Comparison of ENCODE assay signal across 14 cellular contexts in genomic region chr3:150083653-150084037, GRCh38.
DNase-seq lines count a peak whose midpoint lies in the region; ATAC-seq, FAIRE-seq and TF ChIP-seq lines count a peak whose summit lies in the region.
"Had no signal": no experiment of that assay in that cellular context is flagged by ENCODE, and none has a peak within 500 bp of the region (broad histone marks: within the 10 kb centered on the region; RNA-seq: fewer than 3 reads in every experiment).

No MANE protein-coding gene starts in this region.

- 59% methylated on average over 8 of the region's 8 CpGs for WGBS in A549 (ENCODE audit: missing lambda C conversion rate)
- 18% methylated on average over 8 of the region's 8 CpGs for WGBS in tibial nerve, 2 donors

- no peak for TF ChIP-seq RAD21 in A549 (conservative IDR thresholded peaks at IDR 0.05 in 1 of 2, IDR thresholded peaks at IDR 0.05 in 1 of 2)

- POLR2A ChIA-PET in A549 (lab: Yijun Ruan, JAX), result no interaction called here

- intact Hi-C loops in mucosa of descending colon (cut with DNase I, micrococcal nuclease), result no loop called here

- CTCF ChIA-PET in A549 (lab: Yijun Ruan, JAX), result no interaction called here

- FAIRE-seq in A549 (lab: Jason Lieb, UNC), result no peak
- FAIRE-seq: bronchial epithelial cell had no signal

- H3K4me3 ChIP-seq in A549 (0 out of 3 replicates have a peak overlapping the region, but pooled peaks have one; percentile 1), choroid plexus epithelial cell (ENCODE audit: low read depth, low read length) (peak overlapping the region; percentile 43), mucosa of descending colon (no peak overlapping the region), tibial nerve (peak overlapping the region in 2 of 4 donors; percentile 13 to 23)

- H3K4me1 ChIP-seq in A549, result peaks cover 39% of the 10 kb centered on the region
- H3K4me1 ChIP-seq in mucosa of descending colon (ENCODE audit: low read depth), result no peaks in the 10 kb centered on the region
- H3K4me1 ChIP-seq in tibial nerve, result peaks cover 0 to 14% (median 0%) of the 10 kb centered on the region in 4 donors

- DNase-seq in A549 (ENCODE audit: low read depth in 1 of 2, low spot score in 1 of 2) (no peak), LHCN-M2 (ENCODE audit: low read depth) (peak; percentile 63), choroid plexus epithelial cell (ENCODE audit: low read depth) (no peak), mucosa of descending colon (no peak), tibial nerve (ENCODE audit: low spot score in 2 of 2) (no peak)
- DNase-seq in natural killer cell treated with Interleukin-12 subunit alpha and Interleukin-12 subunit beta and Interleukin-15 and Interleukin-18, amount 100 ng/mL, for 72 hours (ENCODE audit: low spot score), result no peak
- DNase-seq: activated CD8-positive, alpha-beta memory T cell treated with anti-CD3 and anti-CD28 coated beads, Interleukin-2, amount 50 U/mL, for 4 hours; naive thymus-derived CD8-positive, alpha-beta T cell; NCI-H82; T-helper 1 cell had no signal

- TF ChIP-seq POLR2A in A549 (IDR thresholded peaks at IDR 0.05; ENCODE audit: low read length), result no peak
- no peak for TF ChIP-seq POLR2A in tibial nerve (IDR thresholded peaks at IDR 0.05)

- peak overlapping the region; percentile 7 to 94 (median 59) for H3K27ac Mint-ChIP-seq in nephron
- H3K27ac Mint-ChIP-seq in natural killer cell treated with Interleukin-12 subunit alpha and Interleukin-12 subunit beta and Interleukin-15 and Interleukin-18, amount 100 ng/mL, for 72 hours, result no peak overlapping the region
- H3K27ac Mint-ChIP-seq: IgD-negative memory B cell; naive thymus-derived CD8-positive, alpha-beta T cell had no signal

- ATAC-seq in A549 (no peak), mucosa of descending colon (no peak), GM18519 (IDR thresholded peaks at IDR 0.05; ENCODE audit: low FRiP score, unreplicated experiment) (no peak)
- no peak for ATAC-seq in natural killer cell treated with Interleukin-12 subunit alpha and Interleukin-12 subunit beta and Interleukin-15 and Interleukin-18, amount 100 ng/mL, for 72 hours
- ATAC-seq: naive thymus-derived CD8-positive, alpha-beta T cell had no signal

- no peaks in the 10 kb centered on the region for H3K36me3 Mint-ChIP-seq in nephron (ENCODE audit: low read depth)
- no peaks in the 10 kb centered on the region for H3K36me3 Mint-ChIP-seq in natural killer cell treated with Interleukin-12 subunit alpha and Interleukin-12 subunit beta and Interleukin-15 and Interleukin-18, amount 100 ng/mL, for 72 hours
- H3K36me3 Mint-ChIP-seq: IgD-negative memory B cell; naive thymus-derived CD8-positive, alpha-beta T cell had no signal

- H3K36me3 ChIP-seq in mucosa of descending colon (ENCODE audit: low read depth), result no peaks in the 10 kb centered on the region
- H3K36me3 ChIP-seq in tibial nerve, result no peaks in the 10 kb centered on the region

- no peak overlapping the region for H3K27ac ChIP-seq in A549
- H3K27ac ChIP-seq in tibial nerve, result no peak overlapping the region

- peak overlapping the region; percentile 42 for H3K4me2 ChIP-seq in A549

- no peaks in the 10 kb centered on the region for H3K27me3 Mint-ChIP-seq in nephron (ENCODE audit: low read depth)
- H3K27me3 Mint-ChIP-seq in natural killer cell treated with Interleukin-12 subunit alpha and Interleukin-12 subunit beta and Interleukin-15 and Interleukin-18, amount 100 ng/mL, for 72 hours, result peaks cover 12 to 14% of the 10 kb centered on the region in 2 donors

- no peaks in the 10 kb centered on the region for H3K27me3 ChIP-seq in tibial nerve

- peaks cover 56% of the 10 kb centered on the region for H3K4me1 Mint-ChIP-seq in nephron
- no peaks in the 10 kb centered on the region for H3K4me1 Mint-ChIP-seq in natural killer cell treated with Interleukin-12 subunit alpha and Interleukin-12 subunit beta and Interleukin-15 and Interleukin-18, amount 100 ng/mL, for 72 hours (ENCODE audit: low read depth in 2 of 2)
- H3K4me1 Mint-ChIP-seq: IgD-negative memory B cell; naive thymus-derived CD8-positive, alpha-beta T cell had no signal

- H3K4me3 Mint-ChIP-seq in nephron, result peak overlapping the region in 2 of 3 experiments; percentile 35 to 57
- H3K4me3 Mint-ChIP-seq in natural killer cell treated with Interleukin-12 subunit alpha and Interleukin-12 subunit beta and Interleukin-15 and Interleukin-18, amount 100 ng/mL, for 72 hours, result no peak overlapping the region
- H3K4me3 Mint-ChIP-seq: IgD-negative memory B cell; naive thymus-derived CD8-positive, alpha-beta T cell had no signal

- TF ChIP-seq EP300 in A549 (IDR thresholded peaks at IDR 0.05) (no peak), tibial nerve (IDR thresholded peaks at IDR 0.05) (no peak)

- peaks cover 6% of the 10 kb centered on the region for H3K9me3 Mint-ChIP-seq in nephron
- no peaks in the 10 kb centered on the region for H3K9me3 Mint-ChIP-seq in natural killer cell treated with Interleukin-12 subunit alpha and Interleukin-12 subunit beta and Interleukin-15 and Interleukin-18, amount 100 ng/mL, for 72 hours
- H3K9me3 Mint-ChIP-seq: naive thymus-derived CD8-positive, alpha-beta T cell had no signal

- TF ChIP-seq CTCF in A549 (IDR thresholded peaks at IDR 0.05) (no peak), choroid plexus epithelial cell (conservative IDR thresholded peaks at IDR 0.05; ENCODE audit: low read depth, low read length) (no peak), nephron (IDR thresholded peaks at IDR 0.05; ENCODE audit: unreplicated experiment in 3 of 3) (no peak), mucosa of descending colon (IDR thresholded peaks at IDR 0.05) (no peak), tibial nerve (IDR thresholded peaks at IDR 0.05) (no peak)

- H3K9me3 ChIP-seq in A549 (no peaks in the 10 kb centered on the region), mucosa of descending colon (no peaks in the 10 kb centered on the region), tibial nerve (no peaks in the 10 kb centered on the region)

TF ChIP-seq in A549, 52 proteins besides CTCF, POLR2A, EP300 and RAD21 (continues in another document):
- TF ChIP-seq RFX5 (IDR thresholded peaks at IDR 0.05) (no peak), JUN (IDR thresholded peaks at IDR 0.05) (no peak), ELK1 (IDR thresholded peaks at IDR 0.05; ENCODE audit: low read depth, low read length) (no peak), KDM5A (IDR thresholded peaks at IDR 0.05) (no peak), SMC3 (IDR thresholded peaks at IDR 0.05) (no peak), RARB (CRISPR knock-in tag; IDR thresholded peaks at IDR 0.05) (no peak), E2F6 (IDR thresholded peaks at IDR 0.05; ENCODE audit: borderline replicate concordance, low read depth) (no peak), BCL3 (IDR thresholded peaks at IDR 0.05) (no peak), PHF8 (IDR thresholded peaks at IDR 0.05; ENCODE audit: borderline replicate concordance, low read depth) (no peak), HMGXB4 (CRISPR knock-in tag; IDR thresholded peaks at IDR 0.05; ENCODE audit: borderline replicate concordance) (no peak), ZNF302 (CRISPR knock-in tag; IDR thresholded peaks at IDR 0.05) (no peak), HOXB5 (CRISPR knock-in tag; IDR thresholded peaks at IDR 0.05) (no peak), FOXS1 (CRISPR knock-in tag; IDR thresholded peaks at IDR 0.05) (no peak), CEBPB (IDR thresholded peaks at IDR 0.05) (no peak), GATA3 (IDR thresholded peaks at IDR 0.05; ENCODE audit: borderline replicate concordance) (no peak)

Comparison
In these comparisons a context has a peak if more than half of its experiments do, and no peak if none do; other contexts are left out.
1. H3K27ac Mint-ChIP-seq: peak in nephron (3 of 3); none in natural killer cell treated with Interleukin-12 subunit alpha and Interleukin-12 subunit beta and Interleukin-15 and Interleukin-18, amount 100 ng/mL, for 72 hours (0 of 2).